Comparison of ENCODE assay signal across 24 cellular contexts in genomic region chr9:13648676-13649075, GRCh38.
A peak's percentile ranks its signal among the peaks of the same experiment; 100 is the strongest.
DNase-seq lines count a peak whose midpoint lies in the region; ATAC-seq and TF ChIP-seq lines count a peak whose summit lies in the region.
"Had no signal": no experiment of that assay in that cellular context is flagged by ENCODE, and none has a peak within 500 bp of the region (broad histone marks: within the 10 kb centered on the region; RNA-seq: fewer than 3 reads in every experiment).

No MANE protein-coding gene starts in this region.

- H3K36me3 ChIP-seq in smooth muscle cell (ENCODE audit: low read depth): no peaks in the 10 kb centered on the region
- H3K36me3 ChIP-seq: left lung, transverse colon had no signal

- H3K9ac ChIP-seq in smooth muscle cell (ENCODE audit: low read depth): no peak overlapping the region

- H3K27me3 ChIP-seq in smooth muscle cell (ENCODE audit: low read depth): no peaks in the 10 kb centered on the region
- H3K27me3 ChIP-seq: left lung, transverse colon had no signal

- H3F3A ChIP-seq in smooth muscle cell (ENCODE audit: low read depth): no peaks in the 10 kb centered on the region

- H4K20me1 ChIP-seq in smooth muscle cell (ENCODE audit: low read depth): no peaks in the 10 kb centered on the region

- H3K9me3 ChIP-seq in smooth muscle cell (replicated peaks; ENCODE audit: low read depth): no peaks in the 10 kb centered on the region

- 72% methylated on average over 3 of the region's 3 CpGs for WGBS in smooth muscle cell (ENCODE audit: low lambda C conversion rate)

- H3K27ac ChIP-seq in VCaP: peak overlapping the region; percentile 19; the same call in 1 of the 2 replicates
- no peak overlapping the region for H3K27ac ChIP-seq in smooth muscle cell (ENCODE audit: low read depth)
- H3K27ac ChIP-seq in caudate nucleus (ENCODE audit: low read depth, low read length): no peak overlapping the region
- H3K27ac ChIP-seq: left lung, transverse colon had no signal

- no peak overlapping the region for H2AFZ ChIP-seq in smooth muscle cell (ENCODE audit: low read depth)

- TF ChIP-seq CTCF in VCaP (conservative IDR thresholded peaks at IDR 0.05): no peak
- no peak for TF ChIP-seq CTCF in smooth muscle cell (IDR thresholded peaks at IDR 0.05; ENCODE audit: borderline replicate concordance, insufficient read depth, poor library complexity, severe bottlenecking)

- H3K4me1 ChIP-seq in smooth muscle cell (ENCODE audit: low read depth): no peaks in the 10 kb centered on the region
- H3K4me1 ChIP-seq: left lung, transverse colon had no signal

- no peak overlapping the region for H3K4me3 ChIP-seq in smooth muscle cell
- H3K4me3 ChIP-seq: left lung, transverse colon had no signal

- H3K79me2 ChIP-seq in smooth muscle cell (ENCODE audit: low read depth): no peaks in the 10 kb centered on the region

- DNase-seq in NCI-H2081 (lab: John Stamatoyannopoulos, UW) (peak; percentile 4 to 52), NCI-H2081 treated with DMSO at 0.1 percent for 48 hours (lab: John Stamatoyannopoulos, UW) (no peak), NAMALWA (ENCODE audit: low spot score) (peak; percentile 2), kidney tubule cell (ENCODE audit: low spot score) (peak; percentile 6), smooth muscle cell (lab: John Stamatoyannopoulos, UW; ENCODE audit: unreplicated experiment) (no peak), caudate nucleus (lab: John Stamatoyannopoulos, UW) (no peak)
- DNase-seq: activated B cell treated with CpG ODN at 0.5 μM for 24 hours; activated naive CD8-positive, alpha-beta T cell treated with anti-CD3 and anti-CD28 coated beads for 36 hours; effector memory CD4-positive, alpha-beta T cell; foreskin melanocyte; HFFc6; left lung; naive thymus-derived CD8-positive, alpha-beta T cell; NCI-H1417 treated with DMSO at 0.1 percent for 48 hours; NCI-H2171 treated with DMSO at 0.1 percent for 48 hours; NCI-H82; occipital lobe; SHP77; T-helper 9 cell; transverse colon had no signal

- no peak overlapping the region for H3K4me2 ChIP-seq in smooth muscle cell

- no peak for ATAC-seq in GM21515 (IDR thresholded peaks at IDR 0.05; ENCODE audit: unreplicated experiment)
- ATAC-seq: activated T-helper 17 cell treated with anti-CD3 and anti-CD28 coated beads, Interleukin-2, amount 50 U/mL, for 72 hours; esophagus mucosa; left lung; naive thymus-derived CD8-positive, alpha-beta T cell had no signal

Comparison
In these comparisons a context has a peak if more than half of its experiments do, and no peak if none do; other contexts are left out.
1. DNase-seq: peak in NCI-H2081 (2 of 2), NAMALWA (single experiment) and kidney tubule cell (single experiment); none in NCI-H2081 treated with DMSO at 0.1 percent for 48 hours (single experiment), smooth muscle cell (single experiment) and caudate nucleus (0 of 61).